8 cellular contexts compared by ENCODE assay signal in the genomic region with DNA sequence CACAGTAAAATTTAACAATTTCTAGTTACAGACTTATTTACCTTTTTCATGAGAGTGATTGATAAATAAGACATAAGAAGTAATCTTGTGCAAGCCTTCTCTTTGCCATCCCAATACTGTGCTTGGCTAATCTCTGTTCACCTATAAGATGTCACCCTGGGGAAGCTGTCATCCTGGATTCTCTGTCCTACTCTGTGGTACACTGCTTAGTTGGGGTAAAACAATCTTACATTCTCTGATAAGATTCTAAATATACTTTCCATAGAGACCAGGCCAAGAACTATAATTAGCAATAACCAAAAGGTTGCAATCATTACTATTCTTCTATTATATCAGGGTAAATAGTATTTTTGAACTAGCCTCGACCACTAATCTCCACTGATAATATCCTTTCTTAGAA.
"Had no signal": no experiment of that assay in that cellular context is flagged by ENCODE, and none has a peak within 500 bp of the region (broad histone marks: within the 10 kb centered on the region; RNA-seq: fewer than 3 reads in every experiment).

No MANE protein-coding gene starts in this region.

- H3K4me1 ChIP-seq: HAP-1 had no signal

- H2AFZ ChIP-seq: GM23248 had no signal

- DNase-seq: GM23248, GOT3, H7, HFFc6 had no signal

- H3K9ac ChIP-seq: GM23248 had no signal

- H3K4me3 ChIP-seq: GM23248, HAP-1 had no signal

- H3K36me3 ChIP-seq: HAP-1 had no signal

- ATAC-seq: HCT116, HepG2 had no signal

- H3K27ac ChIP-seq: GM23248, HL-60 had no signal

- H3K9me3 ChIP-seq: HAP-1 had no signal
